In the genomic region with DNA sequence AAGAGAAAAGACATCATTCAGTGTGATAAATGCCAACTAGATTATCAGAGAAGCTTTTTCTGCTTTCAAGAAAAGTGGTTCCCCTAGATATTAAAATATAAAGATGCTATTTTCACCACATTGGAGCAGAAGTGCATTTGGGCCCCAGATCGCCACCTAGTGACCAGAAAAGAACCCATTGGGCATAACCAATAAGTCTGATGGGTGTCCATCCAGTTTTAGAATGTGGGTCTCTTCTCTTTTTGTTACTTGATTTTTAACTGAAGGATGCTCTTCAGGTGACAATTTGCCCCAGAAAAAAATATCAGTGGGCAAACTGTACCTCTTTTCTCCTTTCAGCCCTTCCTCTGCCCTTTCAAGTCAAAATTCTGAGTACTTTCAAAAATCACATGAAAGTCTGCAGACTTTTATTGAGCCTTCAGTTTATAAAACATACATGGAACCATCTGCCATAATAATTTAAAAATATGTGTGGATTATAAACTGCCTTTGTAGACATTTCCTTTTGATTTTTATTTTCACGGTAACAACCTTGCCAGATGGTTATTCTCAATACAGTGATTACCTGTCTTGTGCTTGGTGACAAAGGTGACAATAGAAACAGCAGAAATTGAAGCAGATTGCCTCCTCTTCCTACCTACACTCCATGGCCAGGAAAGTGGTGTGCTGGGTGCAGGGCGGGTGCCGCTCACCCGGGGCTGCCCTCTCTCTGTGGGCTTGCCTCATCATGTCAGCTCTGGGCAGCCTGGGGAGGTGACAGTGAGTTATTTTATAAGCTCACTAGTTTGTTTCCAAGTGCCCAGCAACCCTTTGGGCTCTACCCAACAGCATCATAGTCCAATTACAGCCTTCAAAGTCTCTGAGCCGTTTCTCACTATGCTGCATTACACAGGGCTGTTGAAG, we compare ENCODE assay signal across 8 cellular contexts.
DNase-seq lines count a peak whose midpoint lies in the region; ATAC-seq, FAIRE-seq and TF ChIP-seq lines count a peak whose summit lies in the region.
"Had no signal": no experiment of that assay in that cellular context is flagged by ENCODE, and none has a peak within 500 bp of the region (broad histone marks: within the 10 kb centered on the region; RNA-seq: fewer than 3 reads in every experiment).

No MANE protein-coding gene starts in this region.

- ATAC-seq in GM18861 (IDR thresholded peaks at IDR 0.05; ENCODE audit: unreplicated experiment) (no peak), GM21717 (IDR thresholded peaks at IDR 0.05; ENCODE audit: unreplicated experiment) (no peak), HG03039 (IDR thresholded peaks at IDR 0.05; ENCODE audit: unreplicated experiment) (no peak)

- H3K9ac ChIP-seq in GM23248 (no peak overlapping the region), keratinocyte (ENCODE audit: control insufficient read depth, extremely low read depth, insufficient read depth, low read length) (no peak overlapping the region)

- H3K9me2 ChIP-seq in GM23248 (ENCODE audit: insufficient read depth), result no peaks in the 10 kb centered on the region

- H3K36me3 ChIP-seq in GM23248 (ENCODE audit: low read depth), result no peaks in the 10 kb centered on the region
- no peaks in the 10 kb centered on the region for H3K36me3 ChIP-seq in keratinocyte (ENCODE audit: control insufficient read depth in 2 of 2, extremely low read depth in 1 of 2, insufficient read depth in 2 of 2, low read length in 2 of 2)
- H3K36me3 ChIP-seq: SJSA1 had no signal

- H3K27ac ChIP-seq in GM23248 (no peak overlapping the region), keratinocyte (ENCODE audit: control insufficient read depth, insufficient read depth, low read length) (no peak overlapping the region)
- H3K27ac ChIP-seq: SJSA1 had no signal

- H3K27me3 ChIP-seq in GM23248 (replicated peaks; ENCODE audit: insufficient read depth) (peaks cover 29% of the 10 kb centered on the region), keratinocyte (ENCODE audit: control insufficient read depth, extremely low read depth, insufficient read depth, low read length) (no peaks in the 10 kb centered on the region)
- H3K27me3 ChIP-seq: SJSA1 had no signal

- H3K79me2 ChIP-seq in GM23248 (ENCODE audit: insufficient read depth), result no peaks in the 10 kb centered on the region
- no peaks in the 10 kb centered on the region for H3K79me2 ChIP-seq in keratinocyte (ENCODE audit: control insufficient read depth, insufficient read depth, low read length)

- no peak overlapping the region for H2AFZ ChIP-seq in GM23248
- H2AFZ ChIP-seq in keratinocyte (ENCODE audit: control insufficient read depth, low read length), result no peak overlapping the region

- TF ChIP-seq CTCF in keratinocyte (optimal IDR thresholded peaks at IDR 0.05 in 1 of 3, IDR thresholded peaks at IDR 0.05 in 1 of 3, conservative IDR thresholded peaks at IDR 0.05 in 1 of 3; ENCODE audit: extremely low read depth in 1 of 3, insufficient read depth in 2 of 3, low read length in 3 of 3), result peak; percentile 47 to 61 (median 55)

- H4K20me1 ChIP-seq in GM23248 (ENCODE audit: insufficient read depth), result no peaks in the 10 kb centered on the region
- H4K20me1 ChIP-seq in keratinocyte (ENCODE audit: control insufficient read depth, extremely low read depth, insufficient read depth, low read length), result no peaks in the 10 kb centered on the region

- H3K9me1 ChIP-seq in keratinocyte (ENCODE audit: control insufficient read depth, extremely low read depth, insufficient read depth, low read length), result no peaks in the 10 kb centered on the region

- 40 to 41% methylated on average over 6 of the region's 6 CpGs for WGBS in GM23248 (ENCODE audit: low coverage in 1 of 2, low lambda C conversion rate in 2 of 2, missing lambda C conversion rate in 2 of 2), 2 experiments

- no peak for FAIRE-seq in keratinocyte (lab: Jason Lieb, UNC)

- in situ Hi-C loops in GM23248 (cut with MboI), result no loop called here

- no peaks in the 10 kb centered on the region; the same call in 1 of the 2 replicates for H3K4me1 ChIP-seq in GM23248 (ENCODE audit: insufficient read depth)
- peaks cover 3% of the 10 kb centered on the region for H3K4me1 ChIP-seq in keratinocyte (ENCODE audit: control insufficient read depth, extremely low read depth, insufficient read depth, low read length)
- H3K4me1 ChIP-seq: SJSA1 had no signal

- DNase-seq in Daoy (ENCODE audit: low read depth) (peak; percentile 36), GM23248 (peak; percentile 61), SW480 (ENCODE audit: low spot score) (peak; percentile 29), keratinocyte (ENCODE audit: low read depth, low spot score) (no peak)

- no peaks in the 10 kb centered on the region for H3K9me3 ChIP-seq in GM23248 (ENCODE audit: low read depth)
- H3K9me3 ChIP-seq in keratinocyte (ENCODE audit: control insufficient read depth, low read depth, low read length), result no peaks in the 10 kb centered on the region
- H3K9me3 ChIP-seq: SJSA1 had no signal

- H3K4me3 ChIP-seq in GM23248, result no peak overlapping the region
- no peak overlapping the region for H3K4me3 ChIP-seq in keratinocyte (ENCODE audit: control insufficient read depth in 2 of 3, extremely low read depth in 1 of 3, insufficient read depth in 2 of 3, low read depth in 1 of 3, low read length in 3 of 3)
- H3K4me3 ChIP-seq: SJSA1 had no signal

- no peaks in the 10 kb centered on the region for H3F3A ChIP-seq in GM23248 (ENCODE audit: insufficient read depth)

- dilution Hi-C loops in keratinocyte (cut with MboI; ENCODE audit: extremely low pct_ligation_motif_present, low sequenced_read_pairs), result no loop called here

- no peak overlapping the region for H3K4me2 ChIP-seq in GM23248 (ENCODE audit: unreplicated experiment)
- H3K4me2 ChIP-seq in keratinocyte (ENCODE audit: control insufficient read depth, extremely low read depth, insufficient read depth, low read depth, low read length), result no peak overlapping the region
